9 cellular contexts compared by ENCODE assay signal in genomic region chr1:196608401-196609113, GRCh38. TPM values are rescaled to one million over a fixed set of nuclear protein-coding genes. Genes with fewer than 3 reads are reported as not detected.
DNase-seq lines count a peak whose midpoint lies in the region; ATAC-seq, FAIRE-seq and TF ChIP-seq lines count a peak whose summit lies in the region.
"Had no signal": no experiment of that assay in that cellular context is flagged by ENCODE, and none has a peak within 500 bp of the region (broad histone marks: within the 10 kb centered on the region; RNA-seq: fewer than 3 reads in every experiment).

TSS of gene KCNT2 (minus strand) at chr1:196608440. CDS start at chr1:196608309, 131 bp downstream.

- DNase-seq in AG08396 (ENCODE audit: low spot score) (peak; percentile 27), HFFc6 (no peak), PC-9 (peak in 1 of 2 experiments; percentile 15), HepG2 (ENCODE audit: low spot score) (no peak)

- no peak within 1 kb of the TSS for H3K27ac ChIP-seq in PC-9
- H3K27ac ChIP-seq in ectodermal cell (ENCODE audit: insufficient read depth, low read depth, low read length, poor library complexity, severe bottlenecking): peak within 1 kb of the TSS; percentile 95
- H3K27ac ChIP-seq in HepG2 (ENCODE audit: extremely low read length, insufficient read depth, low read length): no peak within 1 kb of the TSS
- H3K27ac ChIP-seq in subcutaneous abdominal adipose tissue (ENCODE audit: low read depth, low read length): peak within 1 kb of the TSS; percentile 69

- H3F3A ChIP-seq in PC-9 (ENCODE audit: insufficient read depth, low read depth): no peaks in the 10 kb centered on the region

- TF ChIP-seq CTCF in HFFc6 (IDR thresholded peaks at IDR 0.05): no peak
- no peak for TF ChIP-seq CTCF in PC-9 (conservative IDR thresholded peaks at IDR 0.05)
- no peak for TF ChIP-seq CTCF in HepG2 (CRISPR knock-in tag; IDR thresholded peaks at IDR 0.05)

- no peak within 1 kb of the TSS; the same call in 1 of the 2 replicates for H3K4me3 ChIP-seq in PC-9
- peak within 1 kb of the TSS; percentile 80 for H3K4me3 ChIP-seq in ectodermal cell (ENCODE audit: insufficient read depth, low read depth, low read length)
- peak within 1 kb of the TSS in 1 of 3 experiments; percentile 34; a peak in 2 of 6 replicates for H3K4me3 ChIP-seq in HepG2 (replicated peaks in 1 of 3; ENCODE audit: insufficient read depth in 1 of 3, low read depth in 2 of 3, low read length in 3 of 3)
- H3K4me3 ChIP-seq in subcutaneous abdominal adipose tissue (ENCODE audit: low read depth in 1 of 5, low read length in 5 of 5): peak within 1 kb of the TSS; percentile 58 to 78 (median 65)

- ATAC-seq in HepG2: peak; percentile 82
- ATAC-seq in GM18861 (IDR thresholded peaks at IDR 0.05; ENCODE audit: unreplicated experiment): no peak
- ATAC-seq in GM21619 (IDR thresholded peaks at IDR 0.05; ENCODE audit: unreplicated experiment): no peak

- no peaks in the 10 kb centered on the region for H3K36me3 ChIP-seq in PC-9 (ENCODE audit: low read depth)
- H3K36me3 ChIP-seq in ectodermal cell (ENCODE audit: control insufficient read depth, insufficient read depth, low read length): no peaks in the 10 kb centered on the region
- H3K36me3 ChIP-seq in HepG2 (replicated peaks in 1 of 2; ENCODE audit: control insufficient read depth in 1 of 2, insufficient read depth in 2 of 2, low read length in 2 of 2): no peaks in the 10 kb centered on the region
- H3K36me3 ChIP-seq in subcutaneous abdominal adipose tissue (ENCODE audit: control insufficient read depth in 5 of 5, insufficient read depth in 5 of 5, low read length in 5 of 5): no peaks in the 10 kb centered on the region

- peak within 1 kb of the TSS; percentile 25 for H3K27ac Mint-ChIP-seq in HFFc6
- H3K27ac Mint-ChIP-seq: dendritic cell treated with granulocyte-macrophage colony-stimulating factor and Interleukin-4, amounts not matched to agents 40 ng/mL and 50 ng/mL, for 4 days had no signal

- no peak for FAIRE-seq in HepG2 (lab: Jason Lieb, UNC)

- intact Hi-C loops in PC-9 (cut with micrococcal nuclease; ENCODE audit: unreplicated experiment) (no loop called here), HepG2 (cut with micrococcal nuclease; ENCODE audit: unreplicated experiment) (no loop called here)

- TF ChIP-seq EP300 in HepG2 (IDR thresholded peaks at IDR 0.05; ENCODE audit: low read depth in 2 of 2, low read length in 2 of 2) (no peak), HepG2 (CRISPR knock-in tag; IDR thresholded peaks at IDR 0.05; ENCODE audit: borderline replicate concordance) (no peak)

- in situ Hi-C loops in HepG2 (cut with HindIII; ENCODE audit: extremely low pct_ligation_motif_present, low pct_unique_long_range_greater_than_20kb): no loop called here

- H3K9ac ChIP-seq in HepG2 (ENCODE audit: insufficient read depth, low read depth, low read length): no peak within 1 kb of the TSS
- peak within 1 kb of the TSS in 2 of 5 donors; percentile 12 to 64 for H3K9ac ChIP-seq in subcutaneous abdominal adipose tissue (ENCODE audit: low read length in 5 of 5)

- H3K9me3 ChIP-seq in PC-9 (ENCODE audit: insufficient read depth, low read depth): no peaks in the 10 kb centered on the region; the same call in 1 of the 2 replicates
- H3K9me3 ChIP-seq in ectodermal cell (ENCODE audit: control insufficient read depth, low read length): no peaks in the 10 kb centered on the region
- no peaks in the 10 kb centered on the region for H3K9me3 ChIP-seq in HepG2 (ENCODE audit: low read length)
- no peaks in the 10 kb centered on the region for H3K9me3 ChIP-seq in subcutaneous abdominal adipose tissue (ENCODE audit: control insufficient read depth in 5 of 5, low read length in 5 of 5)

- CTCF ChIA-PET in PC-9 (lab: Charles Lee) (no interaction called here), HepG2 (lab: Yijun Ruan, JAX; ENCODE audit: low intra/inter-chr PET ratio, low total read pairs) (no interaction called here)

- no TSS peak for BruUV-seq in PC-9 (replicated peaks; lab: Mats Ljungman, UMichigan)
- BruUV-seq in HepG2 (replicated peaks; lab: Mats Ljungman, UMichigan): no TSS peak

- no peak for TF ChIP-seq RAD21 in HepG2 (CRISPR knock-in tag; IDR thresholded peaks at IDR 0.05)

- POLR2A ChIA-PET in PC-9 (lab: Charles Lee; ENCODE audit: unreplicated experiment) (interaction anchor here (0.6 kb wide), 1 partner anchor 890 kb away, joined by 4 read pairs; no protein-coding TSS in a partner anchor), HepG2 (lab: Yijun Ruan, JAX) (no interaction called here)

- H3K4me2 ChIP-seq in PC-9 (peak within 1 kb of the TSS; percentile 58), HepG2 (ENCODE audit: low read depth, low read length) (peak within 1 kb of the TSS; percentile 58)

- no peaks in the 10 kb centered on the region for H4K20me1 ChIP-seq in PC-9 (ENCODE audit: insufficient read depth)
- no peaks in the 10 kb centered on the region for H4K20me1 ChIP-seq in HepG2 (ENCODE audit: insufficient read depth, low read length)

- H3K4me1 ChIP-seq in PC-9 (replicated peaks; ENCODE audit: insufficient read depth) (no peaks in the 10 kb centered on the region), ectodermal cell (ENCODE audit: control insufficient read depth, insufficient read depth, low read length) (peaks cover 5% of the 10 kb centered on the region), HepG2 (ENCODE audit: insufficient read depth, low read length) (peaks cover 16% of the 10 kb centered on the region), subcutaneous abdominal adipose tissue (ENCODE audit: control insufficient read depth in 5 of 5, insufficient read depth in 5 of 5, low read length in 5 of 5) (peaks cover 0 to 16% (median 13%) of the 10 kb centered on the region in 5 donors)

- no peaks in the 10 kb centered on the region for H3K9me2 ChIP-seq in PC-9 (ENCODE audit: insufficient read depth)

- peak within 1 kb of the TSS; percentile 95 for H3K4me3 Mint-ChIP-seq in HFFc6
- H3K4me3 Mint-ChIP-seq: dendritic cell treated with granulocyte-macrophage colony-stimulating factor and Interleukin-4, amounts not matched to agents 40 ng/mL and 50 ng/mL, for 4 days had no signal

- no peak for TF ChIP-seq POLR2A in HepG2 (IDR thresholded peaks at IDR 0.05; ENCODE audit: insufficient read depth in 1 of 2, low read depth in 2 of 2, low read length in 2 of 2)

- WGBS in ectodermal cell, 2 experiments: 0 to 1% methylated on average over 37 of the region's 37 CpGs
- 15% methylated on average over 33 of the region's 37 CpGs for WGBS in HepG2 (ENCODE audit: low lambda C conversion rate)

- H2AFZ ChIP-seq in PC-9 (peak within 1 kb of the TSS; percentile 80; the same call in 1 of the 2 replicates), HepG2 (ENCODE audit: low read length) (no peak within 1 kb of the TSS)

- H3K79me2 ChIP-seq in PC-9 (ENCODE audit: low read depth) (no peaks in the 10 kb centered on the region), HepG2 (ENCODE audit: insufficient read depth, low read length) (no peaks in the 10 kb centered on the region)

- no peaks in the 10 kb centered on the region for H3K9me3 Mint-ChIP-seq in HFFc6
- H3K9me3 Mint-ChIP-seq: dendritic cell treated with granulocyte-macrophage colony-stimulating factor and Interleukin-4, amounts not matched to agents 40 ng/mL and 50 ng/mL, for 4 days had no signal

- peaks cover 9% of the 10 kb centered on the region for H3K4me1 Mint-ChIP-seq in HFFc6 (ENCODE audit: low read depth)

- H3K27me3 Mint-ChIP-seq in HFFc6 (ENCODE audit: insufficient read depth): peaks cover 2% of the 10 kb centered on the region; the same call in 1 of the 2 replicates

- no peaks in the 10 kb centered on the region for H3K27me3 ChIP-seq in PC-9 (ENCODE audit: insufficient read depth, low read depth)
- no peaks in the 10 kb centered on the region for H3K27me3 ChIP-seq in ectodermal cell (ENCODE audit: control insufficient read depth, insufficient read depth, low read length, poor library complexity, severe bottlenecking)
- H3K27me3 ChIP-seq in HepG2 (ENCODE audit: control insufficient read depth in 1 of 2, insufficient read depth in 2 of 2, low read length in 2 of 2): peaks cover 0 to 15% of the 10 kb centered on the region in 2 experiments; a peak in 2 of 5 replicates
- H3K27me3 ChIP-seq in subcutaneous abdominal adipose tissue (ENCODE audit: control insufficient read depth in 5 of 5, insufficient read depth in 4 of 5, low read length in 5 of 5): peaks cover 0 to 9% (median 0%) of the 10 kb centered on the region in 5 donors

- H3K36me3 Mint-ChIP-seq in HFFc6 (ENCODE audit: low read depth): no peaks in the 10 kb centered on the region

TF ChIP-seq in HepG2, 621 proteins besides CTCF, POLR2A, EP300 and RAD21 (continues in another document):
- peak; percentile 10; the same call in 1 of the 2 replicates for TF ChIP-seq GABPB1 (CRISPR knock-in tag; IDR thresholded peaks at IDR 0.05)

RNA-seq across cellular contexts. Expression of gene KCNT2, which starts in this region (rescaled TPM):
- 1 to 10 TPM in 2 of 6 experiments, under 1 TPM in 4; 0.23 to 1.4 (median 0.32) TPM for total RNA-seq in HFFc6 (2021; fragmentation: NEBNext Ultra II Directional; extraction: Animal tissue kit (Norgen Biotek cat#: 25700))
- total RNA-seq in PC-9 (2021): 0.53 and 0.90 TPM in 2 replicates
- 15.6 TPM for polyA plus RNA-seq in ectodermal cell (2013, experiment 1 of 4)
- polyA plus RNA-seq in ectodermal cell (2013, experiment 2 of 4): 14.2 TPM
- polyA plus RNA-seq in ectodermal cell (2013, experiment 3 of 4): 15.6 TPM
- polyA plus RNA-seq in ectodermal cell (2013, experiment 4 of 4): 18.2 TPM
- not detected in 2 replicates for total RNA-seq in HepG2 (2016; rRNA removed; fragmentation: Illumina TruSeq; extraction: Trizol)
- not detected in 2 replicates for total RNA-seq in HepG2 (2016; cell fraction: cytosol; rRNA removed; fragmentation: Illumina TruSeq; extraction: Trizol; ENCODE audit: low read depth)
- total RNA-seq in HepG2 (2016; cell fraction: insoluble cytoplasmic fraction; rRNA removed; fragmentation: Illumina TruSeq; extraction: Trizol): not detected in 2 replicates
- not detected in 2 replicates for total RNA-seq in HepG2 (2016; cell fraction: membrane; rRNA removed; fragmentation: Illumina TruSeq; extraction: Trizol)
- not detected in 2 replicates for total RNA-seq in HepG2 (2016; cell fraction: nucleus; rRNA removed; fragmentation: Illumina TruSeq; extraction: Trizol)
- polyA plus RNA-seq in HepG2 (2011; rRNA removed): not detected in 2 replicates
- not detected in 2 replicates for polyA plus RNA-seq in HepG2 (2011; cell fraction: cytosol; rRNA removed)
- polyA plus RNA-seq in HepG2 (2011; cell fraction: nucleus; rRNA removed): not detected in 2 replicates
- not detected in 2 replicates for polyA plus RNA-seq in HepG2 (2012)
- polyA plus RNA-seq in HepG2 (2016; cell fraction: cytosol; fragmentation: Illumina TruSeq; extraction: Trizol; ENCODE audit: low read depth): not detected in 2 replicates
- not detected in 2 replicates for polyA plus RNA-seq in HepG2 (2016; cell fraction: insoluble cytoplasmic fraction; fragmentation: Illumina TruSeq; extraction: Trizol; ENCODE audit: low read depth)
- not detected in 2 replicates for polyA plus RNA-seq in HepG2 (2016; cell fraction: membrane; fragmentation: Illumina TruSeq; extraction: Trizol; ENCODE audit: low read depth)
- not detected in 2 replicates for polyA plus RNA-seq in HepG2 (2016; cell fraction: nucleus; fragmentation: Illumina TruSeq; extraction: Trizol; ENCODE audit: insufficient read depth, low read depth)
- polyA minus RNA-seq in HepG2 (2011; rRNA and poly(A)+ RNA removed; ENCODE audit: low replicate concordance): 1.4 TPM in 1 of 2 replicates, not detected in the other
- not detected in 2 replicates for polyA minus RNA-seq in HepG2 (2011; cell fraction: cytosol; rRNA and poly(A)+ RNA removed)
- not detected in 2 replicates for polyA minus RNA-seq in HepG2 (2011; cell fraction: nucleus; rRNA and poly(A)+ RNA removed)

Comparison
In these comparisons a context has a peak if more than half of its experiments do, and no peak if none do; other contexts are left out.
1. H3K27ac ChIP-seq: peak in ectodermal cell (single experiment) and subcutaneous abdominal adipose tissue (single experiment); none in PC-9 (single experiment) and HepG2 (single experiment).